Comparison of ENCODE assay signal across 24 cellular contexts in the genomic region with DNA sequence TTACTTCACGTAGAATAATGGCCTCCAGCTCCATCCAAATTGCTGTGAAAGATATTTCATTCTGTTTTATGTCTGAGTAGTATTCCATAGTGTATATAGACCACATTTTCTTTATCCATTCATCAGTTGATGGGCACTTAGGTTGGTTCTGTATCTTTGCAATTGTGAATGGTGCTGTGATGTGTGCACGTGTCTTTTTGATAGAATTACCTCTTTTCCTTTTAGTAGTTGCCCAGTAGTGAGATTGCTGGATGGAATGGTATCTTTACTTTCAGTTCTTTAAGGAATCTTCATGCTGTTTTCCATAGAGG.
DNase-seq lines count a peak whose midpoint lies in the region; ATAC-seq, FAIRE-seq and TF ChIP-seq lines count a peak whose summit lies in the region.
"Had no signal": no experiment of that assay in that cellular context is flagged by ENCODE, and none has a peak within 500 bp of the region (broad histone marks: within the 10 kb centered on the region; RNA-seq: fewer than 3 reads in every experiment).

No MANE protein-coding gene starts in this region.

- FAIRE-seq in GM12892 (lab: Jason Lieb, UNC), result no peak
- FAIRE-seq: HTR-8/SVneo, K562 had no signal

- H3K27ac ChIP-seq in HEK293 (ENCODE audit: extremely low read depth, low read depth, low read length) (no peak overlapping the region), esophagus muscularis mucosa (replicated peaks in 1 of 4) (no peak overlapping the region)
- H3K27ac ChIP-seq: esophagus squamous epithelium, uterus had no signal

- no peak for DNase-seq in activated naive CD4-positive, alpha-beta T cell (lab: John Stamatoyannopoulos, UW)
- no peak for DNase-seq in activated T-helper 2 cell treated with anti-CD3 and anti-CD28 coated beads, Interferon-gamma antibody, Interleukin-2, Interleukin-4, amounts not matched to agents 10 μg/mL and 5 μg/mL and 100 μg/mL, durations not matched to agents 14 hours and 24 hours and 36 hours (ENCODE audit: low spot score)
- DNase-seq in naive thymus-derived CD8-positive, alpha-beta T cell, result no peak
- no peak for DNase-seq in esophagus muscularis mucosa (ENCODE audit: extremely low spot score)
- no peak for DNase-seq in GM12892 (ENCODE audit: insufficient read length)
- DNase-seq: activated CD4-positive, CD25-positive, alpha-beta regulatory T cell treated with anti-CD3 and anti-CD28 coated beads, Interleukin-2, amount 50 U/mL, for 72 hours; activated gamma-delta T cell treated with Interleukin-2 at 50 U/mL for 16 hours; aorta; dermis blood vessel endothelial cell; esophagus squamous epithelium; foreskin melanocyte; GDM1; HCEC 1CT; mucosa of descending colon; NCI-H1105 treated with DMSO at 0.1 percent for 48 hours; nephron progenitor cell; stimulated activated naive CD4-positive, alpha-beta T cell treated with Interleukin-2 at 50 U/mL for 16 hours; uterus had no signal

- H3K4me3 ChIP-seq in HEK293 (ENCODE audit: low read depth, low read length) (no peak overlapping the region), esophagus muscularis mucosa (no peak overlapping the region)
- H3K4me3 ChIP-seq: esophagus squamous epithelium, K562, lung, mucosa of descending colon, uterus had no signal

- TF ChIP-seq EP300 in esophagus muscularis mucosa (IDR thresholded peaks at IDR 0.05), result no peak

- H3K4me3 Mint-ChIP-seq in activated naive CD4-positive, alpha-beta T cell treated with anti-CD3 and anti-CD28 coated beads, Interleukin-2, amount 50 U/mL, for 24 hours, result peak overlapping the region; percentile 78
- no peak overlapping the region for H3K4me3 Mint-ChIP-seq in activated T-helper 2 cell treated with anti-CD3 and anti-CD28 coated beads, Interferon-gamma antibody, Interleukin-2, Interleukin-4, amounts not matched to agents 10 μg/mL and 5 μg/mL and 100 μg/mL, durations not matched to agents 14 hours and 24 hours and 36 hours (ENCODE audit: low read depth)
- peak overlapping the region in 8 of 10 donors; percentile 5 to 86 (median 40) for H3K4me3 Mint-ChIP-seq in naive thymus-derived CD8-positive, alpha-beta T cell
- H3K4me3 Mint-ChIP-seq: nephron progenitor cell had no signal

- no peaks in the 10 kb centered on the region for H3K27me3 ChIP-seq in esophagus muscularis mucosa
- H3K27me3 ChIP-seq: esophagus squamous epithelium, uterus had no signal

- H3K9me3 Mint-ChIP-seq in activated naive CD4-positive, alpha-beta T cell treated with anti-CD3 and anti-CD28 coated beads, Interleukin-2, amount 50 U/mL, for 24 hours, result peaks cover 8% of the 10 kb centered on the region
- peaks cover 29% of the 10 kb centered on the region for H3K9me3 Mint-ChIP-seq in activated T-helper 2 cell treated with anti-CD3 and anti-CD28 coated beads, Interferon-gamma antibody, Interleukin-2, Interleukin-4, amounts not matched to agents 10 μg/mL and 5 μg/mL and 100 μg/mL, durations not matched to agents 14 hours and 24 hours and 36 hours
- peaks cover 0 to 18% (median 12%) of the 10 kb centered on the region in 9 donors for H3K9me3 Mint-ChIP-seq in naive thymus-derived CD8-positive, alpha-beta T cell

- POLR2A ChIA-PET in HEK293 (lab: Yijun Ruan, JAX), result no interaction called here
- POLR2A ChIA-PET in naive thymus-derived CD8-positive, alpha-beta T cell (lab: Charles Lee), result interaction anchor here (0.7 to 3.2 kb wide), 5 partner anchors 17 to 92 kb away, joined by 3 to 34 read pairs (median 6); a partner anchor contains a TSS

- H3K4me1 ChIP-seq in HEK293 (ENCODE audit: control insufficient read depth, insufficient read depth, low read length), result peaks cover 14% of the 10 kb centered on the region
- H3K4me1 ChIP-seq in esophagus muscularis mucosa, result peaks cover 0 to 26% (median 11%) of the 10 kb centered on the region in 4 donors
- H3K4me1 ChIP-seq: uterus had no signal

- ATAC-seq in naive thymus-derived CD8-positive, alpha-beta T cell, result no peak
- ATAC-seq: K562, Panc1 had no signal

- 89% methylated on average over 2 of the region's 2 CpGs for WGBS in esophagus muscularis mucosa

- H3K27me3 Mint-ChIP-seq in activated naive CD4-positive, alpha-beta T cell treated with anti-CD3 and anti-CD28 coated beads, Interleukin-2, amount 50 U/mL, for 24 hours, result no peaks in the 10 kb centered on the region
- H3K27me3 Mint-ChIP-seq in activated T-helper 2 cell treated with anti-CD3 and anti-CD28 coated beads, Interferon-gamma antibody, Interleukin-2, Interleukin-4, amounts not matched to agents 10 μg/mL and 5 μg/mL and 100 μg/mL, durations not matched to agents 14 hours and 24 hours and 36 hours (ENCODE audit: low read depth), result no peaks in the 10 kb centered on the region
- H3K27me3 Mint-ChIP-seq in naive thymus-derived CD8-positive, alpha-beta T cell, result no peaks in the 10 kb centered on the region

- TF ChIP-seq POLR2A in esophagus muscularis mucosa (IDR thresholded peaks at IDR 0.05; ENCODE audit: low read depth) (no peak), GM12892 (IDR thresholded peaks at IDR 0.05; ENCODE audit: low read depth, low read length) (no peak)

- H3K9me3 ChIP-seq in HEK293 (ENCODE audit: control insufficient read depth, insufficient read depth, low read depth, low read length) (no peaks in the 10 kb centered on the region), esophagus muscularis mucosa (peaks cover 0 to 7% (median 2%) of the 10 kb centered on the region in 4 donors)
- H3K9me3 ChIP-seq: mucosa of descending colon, uterus had no signal

- peak overlapping the region; percentile 90 for H3K27ac Mint-ChIP-seq in activated naive CD4-positive, alpha-beta T cell treated with anti-CD3 and anti-CD28 coated beads, Interleukin-2, amount 50 U/mL, for 24 hours
- H3K27ac Mint-ChIP-seq in activated T-helper 2 cell treated with anti-CD3 and anti-CD28 coated beads, Interferon-gamma antibody, Interleukin-2, Interleukin-4, amounts not matched to agents 10 μg/mL and 5 μg/mL and 100 μg/mL, durations not matched to agents 14 hours and 24 hours and 36 hours, result peak overlapping the region; percentile 50
- H3K27ac Mint-ChIP-seq in naive thymus-derived CD8-positive, alpha-beta T cell, result peak overlapping the region; percentile 36 to 94 (median 82)
- H3K27ac Mint-ChIP-seq: nephron progenitor cell had no signal

- H3K36me3 Mint-ChIP-seq in activated naive CD4-positive, alpha-beta T cell treated with anti-CD3 and anti-CD28 coated beads, Interleukin-2, amount 50 U/mL, for 24 hours, result peaks cover 17% of the 10 kb centered on the region
- peaks cover 4% of the 10 kb centered on the region for H3K36me3 Mint-ChIP-seq in activated T-helper 2 cell treated with anti-CD3 and anti-CD28 coated beads, Interferon-gamma antibody, Interleukin-2, Interleukin-4, amounts not matched to agents 10 μg/mL and 5 μg/mL and 100 μg/mL, durations not matched to agents 14 hours and 24 hours and 36 hours (ENCODE audit: low read depth)
- peaks cover 0 to 18% (median 16%) of the 10 kb centered on the region in 3 donors for H3K36me3 Mint-ChIP-seq in naive thymus-derived CD8-positive, alpha-beta T cell

- CTCF ChIA-PET in HEK293 (lab: Yijun Ruan, JAX), result interaction anchor here (0.6 to 1.1 kb wide), 2 partner anchors 93 to 196 kb away, joined by 3 read pairs; no protein-coding TSS in a partner anchor

- TF ChIP-seq CTCF in HEK293 (tag by site-specific recombination; IDR thresholded peaks at IDR 0.05), result no peak
- TF ChIP-seq CTCF in esophagus muscularis mucosa (IDR thresholded peaks at IDR 0.05), result no peak

- H3K4me1 Mint-ChIP-seq in activated naive CD4-positive, alpha-beta T cell treated with anti-CD3 and anti-CD28 coated beads, Interleukin-2, amount 50 U/mL, for 24 hours, result peaks cover 86% of the 10 kb centered on the region
- peaks cover 55% of the 10 kb centered on the region for H3K4me1 Mint-ChIP-seq in activated T-helper 2 cell treated with anti-CD3 and anti-CD28 coated beads, Interferon-gamma antibody, Interleukin-2, Interleukin-4, amounts not matched to agents 10 μg/mL and 5 μg/mL and 100 μg/mL, durations not matched to agents 14 hours and 24 hours and 36 hours (ENCODE audit: low read depth)
- peaks cover 43 to 77% (median 70%) of the 10 kb centered on the region in 4 donors for H3K4me1 Mint-ChIP-seq in naive thymus-derived CD8-positive, alpha-beta T cell

- intact Hi-C loops in activated T-helper 2 cell treated with anti-CD3 and anti-CD28 coated beads, Interferon-gamma antibody, Interleukin-2, Interleukin-4, amounts not matched to agents 10 μg/mL and 5 μg/mL and 100 μg/mL, durations not matched to agents 14 hours and 24 hours and 36 hours (cut with micrococcal nuclease), result loop anchor here (2.0 kb wide), 1 partner anchor 34 kb away; no protein-coding TSS in a partner anchor
- intact Hi-C loops in esophagus muscularis mucosa (cut with DNase I), result no loop called here

- H3K36me3 ChIP-seq in HEK293 (ENCODE audit: control insufficient read depth in 2 of 2, insufficient read depth in 1 of 2, low read length in 2 of 2), result no peaks in the 10 kb centered on the region
- H3K36me3 ChIP-seq in esophagus muscularis mucosa, result no peaks in the 10 kb centered on the region
- H3K36me3 ChIP-seq: esophagus squamous epithelium, uterus had no signal

TF ChIP-seq in HEK293, 187 proteins besides CTCF, POLR2A, EP300 and RAD21:
- peak; percentile 92 for TF ChIP-seq ZNF10 (tag by site-specific recombination; IDR thresholded peaks at IDR 0.05)
- TF ChIP-seq ZNF555 (tag by site-specific recombination; conservative IDR thresholded peaks at IDR 0.05), result no peak
